1 cellular context compared by ENCODE assay signal in the genomic region with DNA sequence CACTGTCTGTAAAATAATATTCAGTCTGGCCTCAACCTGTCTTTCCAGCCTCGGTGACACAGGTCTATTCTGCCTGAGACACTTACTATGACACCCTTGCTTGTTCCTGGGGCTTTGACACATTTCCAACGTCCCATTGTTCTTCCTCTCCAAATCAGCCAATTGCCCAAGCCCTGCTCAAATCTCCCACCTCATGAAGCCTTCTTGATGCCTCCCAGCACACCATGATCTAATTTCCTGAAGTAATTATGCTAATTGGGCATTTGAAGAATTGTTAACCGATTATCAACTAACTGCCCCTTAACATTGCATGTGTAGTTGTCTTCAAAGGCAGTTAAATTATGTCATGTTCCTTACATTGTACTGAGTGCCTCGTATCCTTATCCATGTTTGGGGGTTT.
TF ChIP-seq lines count a peak whose summit lies in the region.

No MANE protein-coding gene starts in this region.

TF ChIP-seq in SK-N-SH, 30 proteins besides CTCF, POLR2A, EP300 and RAD21:
- TF ChIP-seq, protein P1, sequence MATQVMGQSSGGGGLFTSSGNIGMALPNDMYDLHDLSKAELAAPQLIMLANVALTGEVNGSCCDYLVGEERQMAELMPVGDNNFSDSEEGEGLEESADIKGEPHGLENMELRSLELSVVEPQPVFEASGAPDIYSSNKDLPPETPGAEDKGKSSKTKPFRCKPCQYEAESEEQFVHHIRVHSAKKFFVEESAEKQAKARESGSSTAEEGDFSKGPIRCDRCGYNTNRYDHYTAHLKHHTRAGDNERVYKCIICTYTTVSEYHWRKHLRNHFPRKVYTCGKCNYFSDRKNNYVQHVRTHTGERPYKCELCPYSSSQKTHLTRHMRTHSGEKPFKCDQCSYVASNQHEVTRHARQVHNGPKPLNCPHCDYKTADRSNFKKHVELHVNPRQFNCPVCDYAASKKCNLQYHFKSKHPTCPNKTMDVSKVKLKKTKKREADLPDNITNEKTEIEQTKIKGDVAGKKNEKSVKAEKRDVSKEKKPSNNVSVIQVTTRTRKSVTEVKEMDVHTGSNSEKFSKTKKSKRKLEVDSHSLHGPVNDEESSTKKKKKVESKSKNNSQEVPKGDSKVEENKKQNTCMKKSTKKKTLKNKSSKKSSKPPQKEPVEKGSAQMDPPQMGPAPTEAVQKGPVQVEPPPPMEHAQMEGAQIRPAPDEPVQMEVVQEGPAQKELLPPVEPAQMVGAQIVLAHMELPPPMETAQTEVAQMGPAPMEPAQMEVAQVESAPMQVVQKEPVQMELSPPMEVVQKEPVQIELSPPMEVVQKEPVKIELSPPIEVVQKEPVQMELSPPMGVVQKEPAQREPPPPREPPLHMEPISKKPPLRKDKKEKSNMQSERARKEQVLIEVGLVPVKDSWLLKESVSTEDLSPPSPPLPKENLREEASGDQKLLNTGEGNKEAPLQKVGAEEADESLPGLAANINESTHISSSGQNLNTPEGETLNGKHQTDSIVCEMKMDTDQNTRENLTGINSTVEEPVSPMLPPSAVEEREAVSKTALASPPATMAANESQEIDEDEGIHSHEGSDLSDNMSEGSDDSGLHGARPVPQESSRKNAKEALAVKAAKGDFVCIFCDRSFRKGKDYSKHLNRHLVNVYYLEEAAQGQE (IDR thresholded peaks at IDR 0.05; ENCODE audit: low read depth, low read length) = no peak
- TF ChIP-seq SMC3 (IDR thresholded peaks at IDR 0.05; ENCODE audit: low read depth, low read length) = no peak
- TF ChIP-seq RFX5 (IDR thresholded peaks at IDR 0.05; ENCODE audit: low read length) = no peak
- TF ChIP-seq NRF1 (IDR thresholded peaks at IDR 0.05; ENCODE audit: low read depth, low read length) = no peak
- TF ChIP-seq EZH2phosphoT487 (IDR thresholded peaks at IDR 0.05; ENCODE audit: borderline replicate concordance, low read depth) = no peak
- TF ChIP-seq MEF2A (IDR thresholded peaks at IDR 0.05; ENCODE audit: borderline replicate concordance, low read depth) = no peak
- TF ChIP-seq CHD2 (IDR thresholded peaks at IDR 0.05; ENCODE audit: low read length, partially characterized antibody) = no peak
- no peak for TF ChIP-seq FOXJ3 (CRISPR knock-in tag; IDR thresholded peaks at IDR 0.05)
- TF ChIP-seq ELF1 (IDR thresholded peaks at IDR 0.05) = no peak
- TF ChIP-seq JUND (IDR thresholded peaks at IDR 0.05) = no peak
- TF ChIP-seq GABPA (IDR thresholded peaks at IDR 0.05; ENCODE audit: low read depth) = no peak
- no peak for TF ChIP-seq SIN3A (IDR thresholded peaks at IDR 0.05; ENCODE audit: borderline replicate concordance, low read depth, low read length)
- no peak for TF ChIP-seq POLR2AphosphoS5 (IDR thresholded peaks at IDR 0.05; ENCODE audit: low read depth, low read length)
- no peak for TF ChIP-seq TAF1 (IDR thresholded peaks at IDR 0.05; ENCODE audit: borderline replicate concordance, low read depth, low read length)
- TF ChIP-seq YY1 (IDR thresholded peaks at IDR 0.05; ENCODE audit: low read depth) = no peak
- TF ChIP-seq TCF12 (IDR thresholded peaks at IDR 0.05) = no peak
- no peak for TF ChIP-seq TEAD4 (IDR thresholded peaks at IDR 0.05; ENCODE audit: borderline replicate concordance, insufficient read depth)
